ENCODE assay signal across 25 cellular contexts in the genomic region with DNA sequence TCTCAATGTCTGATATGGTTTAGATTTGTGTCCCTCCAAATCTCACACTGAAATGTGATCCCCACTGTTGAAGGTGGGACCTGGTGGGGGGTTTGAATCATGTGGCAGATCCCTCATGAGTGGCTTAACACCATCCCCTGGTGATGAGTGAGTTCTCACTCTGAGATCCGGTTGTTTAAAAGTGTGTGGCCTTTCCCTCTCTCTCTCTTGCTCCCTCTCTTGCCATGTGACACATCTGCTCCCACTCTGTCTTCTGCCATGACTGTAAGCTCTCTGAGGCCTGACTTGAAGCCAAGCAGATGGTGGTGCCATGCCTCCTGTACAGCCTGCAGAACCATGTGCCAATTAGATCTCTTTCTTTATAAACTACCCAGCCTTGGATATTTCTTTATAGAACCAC.
DNase-seq lines count a peak whose midpoint lies in the region; ATAC-seq, FAIRE-seq and TF ChIP-seq lines count a peak whose summit lies in the region.
"Had no signal": no experiment of that assay in that cellular context is flagged by ENCODE, and none has a peak within 500 bp of the region (broad histone marks: within the 10 kb centered on the region; RNA-seq: fewer than 3 reads in every experiment).

No MANE protein-coding gene starts in this region.

- POLR2A ChIA-PET in CD4-positive, alpha-beta T cell (lab: Charles Lee): no interaction called here

- FAIRE-seq in bronchial epithelial cell (lab: Jason Lieb, UNC) (peak; percentile 7), pancreas (lab: Jason Lieb, UNC) (no peak), GM12891 (lab: Jason Lieb, UNC) (no peak)
- FAIRE-seq: astrocyte, colon, GM12892 had no signal

- H3K27ac ChIP-seq in ACC112 (ENCODE audit: low read depth, low read length) (peak overlapping the region; percentile 99), pancreas (no peak overlapping the region), aorta (ENCODE audit: low read depth in 1 of 2, low read length in 2 of 2) (no peak overlapping the region)
- no peak overlapping the region for H3K27ac ChIP-seq in CD4-positive, alpha-beta T cell (ENCODE audit: low read depth, low read length)
- H3K27ac ChIP-seq: foreskin keratinocyte had no signal

- H3K4me1 ChIP-seq in ACC112 (ENCODE audit: control insufficient read depth, insufficient read depth, low read length, unreplicated experiment) (peaks cover 82% of the 10 kb centered on the region), pancreas (peaks cover 0 to 8% (median 3%) of the 10 kb centered on the region in 3 donors), aorta (ENCODE audit: control insufficient read depth in 1 of 2, insufficient read depth in 2 of 2, low read length in 2 of 2) (peaks cover 3 to 18% of the 10 kb centered on the region in 2 donors)

- CTCF ChIA-PET in CD4-positive, alpha-beta T cell (lab: Charles Lee): no interaction called here

- no peak overlapping the region for H3K4me3 ChIP-seq in ACC112 (ENCODE audit: low read depth, low read length)
- no peak overlapping the region for H3K4me3 ChIP-seq in bronchial epithelial cell (ENCODE audit: low read depth, low read length)
- H3K4me3 ChIP-seq in pancreas: no peak overlapping the region
- no peak overlapping the region for H3K4me3 ChIP-seq in aorta (ENCODE audit: low read length in 2 of 2)
- H3K4me3 ChIP-seq: sigmoid colon had no signal

- no peaks in the 10 kb centered on the region for H3K9me3 Mint-ChIP-seq in CD4-positive, alpha-beta T cell
- H3K9me3 Mint-ChIP-seq in natural killer cell: no peaks in the 10 kb centered on the region
- H3K9me3 Mint-ChIP-seq: activated T-helper 2 cell treated with anti-CD3 and anti-CD28 coated beads, Interferon-gamma antibody, Interleukin-2, Interleukin-4, amounts not matched to agents 10 μg/mL and 5 μg/mL and 100 μg/mL, durations not matched to agents 14 hours and 24 hours and 36 hours; WTC11 had no signal

- TF ChIP-seq POLR2A in GM12891 (IDR thresholded peaks at IDR 0.05; ENCODE audit: low read depth, low read length): no peak

- H3K4me1 Mint-ChIP-seq in CD4-positive, alpha-beta T cell (ENCODE audit: low read depth): peaks cover 93% of the 10 kb centered on the region
- peaks cover 91 to 93% of the 10 kb centered on the region in 2 donors for H3K4me1 Mint-ChIP-seq in natural killer cell

- 90 to 92% methylated on average over 1 of the region's 1 CpG for WGBS in pancreas, 2 donors
- 74 to 75% methylated on average over 1 of the region's 1 CpG for WGBS in aorta, 2 donors

- H3K27ac Mint-ChIP-seq in CD4-positive, alpha-beta T cell: peak overlapping the region; percentile 34
- H3K27ac Mint-ChIP-seq in natural killer cell: peak overlapping the region; percentile 86 to 87
- H3K27ac Mint-ChIP-seq: activated T-helper 2 cell treated with anti-CD3 and anti-CD28 coated beads, Interferon-gamma antibody, Interleukin-2, Interleukin-4, amounts not matched to agents 10 μg/mL and 5 μg/mL and 100 μg/mL, durations not matched to agents 14 hours and 24 hours and 36 hours; B cell; WTC11 had no signal

- H3K27me3 ChIP-seq in ACC112 (ENCODE audit: insufficient read depth, low read length) (no peaks in the 10 kb centered on the region), bronchial epithelial cell (ENCODE audit: control insufficient read depth, insufficient read depth, low read length) (no peaks in the 10 kb centered on the region), pancreas (no peaks in the 10 kb centered on the region), aorta (ENCODE audit: control insufficient read depth in 1 of 2, insufficient read depth in 2 of 2, low read length in 1 of 2) (no peaks in the 10 kb centered on the region)
- H3K27me3 ChIP-seq in CD4-positive, alpha-beta T cell (ENCODE audit: control insufficient read depth, insufficient read depth, low read length): no peaks in the 10 kb centered on the region
- H3K27me3 ChIP-seq: foreskin keratinocyte, sigmoid colon had no signal

- TF ChIP-seq CTCF in CD4-positive, alpha-beta T cell (IDR thresholded peaks at IDR 0.05): no peak
- TF ChIP-seq CTCF in bronchial epithelial cell (IDR thresholded peaks at IDR 0.05; ENCODE audit: insufficient read depth, low read length, severe bottlenecking): no peak
- TF ChIP-seq CTCF in natural killer cell (IDR thresholded peaks at IDR 0.05): no peak
- no peak for TF ChIP-seq CTCF in pancreas (IDR thresholded peaks at IDR 0.05)

- intact Hi-C loops in CD4-positive, alpha-beta T cell (cut with DNase I, micrococcal nuclease): no loop called here
- intact Hi-C loops in natural killer cell (cut with micrococcal nuclease) (no loop called here), pancreas (cut with DNase I) (no loop called here), aorta (cut with DNase I) (loop anchor here in 1 of 2 donors (10.0 kb wide), 1 partner anchor 60 kb away; no protein-coding TSS in a partner anchor)

- peaks cover 94% of the 10 kb centered on the region for H3K79me2 ChIP-seq in ACC112 (ENCODE audit: control insufficient read depth, insufficient read depth, low read length, unreplicated experiment)

- no peak overlapping the region for H3K4me3 Mint-ChIP-seq in CD4-positive, alpha-beta T cell
- H3K4me3 Mint-ChIP-seq in natural killer cell: peak overlapping the region; percentile 63
- H3K4me3 Mint-ChIP-seq: B cell, WTC11 had no signal

- DNase-seq in CD4-positive, alpha-beta T cell: no peak
- DNase-seq in bronchial epithelial cell (ENCODE audit: low read depth): no peak
- no peak for DNase-seq in natural killer cell
- DNase-seq in pancreas: no peak
- DNase-seq in GM12891 (ENCODE audit: insufficient read length, low spot score): no peak
- no peak for DNase-seq in aorta
- DNase-seq: activated CD8-positive, alpha-beta memory T cell treated with anti-CD3 and anti-CD28 coated beads for 24 hours; foreskin keratinocyte; GF-D8; KG1; NCI-H1048; NCI-H2107; NCI-H524; SHP77 treated with DMSO at 0.1 percent for 48 hours; sigmoid colon; stimulated activated CD4-positive, alpha-beta T cell treated with anti-CD3 and anti-CD28 coated beads, Interleukin-1b, Interleukin-23, amount 100 ng/mL, for 48 hours; T-helper 2 cell had no signal

- peaks cover 5% of the 10 kb centered on the region for H3K36me3 Mint-ChIP-seq in CD4-positive, alpha-beta T cell (ENCODE audit: low read depth)
- H3K36me3 Mint-ChIP-seq in natural killer cell: no peaks in the 10 kb centered on the region
- H3K36me3 Mint-ChIP-seq: WTC11 had no signal

- no peaks in the 10 kb centered on the region for H3K9me3 ChIP-seq in CD4-positive, alpha-beta T cell (ENCODE audit: control insufficient read depth, low read length)
- H3K9me3 ChIP-seq in pancreas (no peaks in the 10 kb centered on the region), aorta (ENCODE audit: control insufficient read depth, low read length) (no peaks in the 10 kb centered on the region)
- H3K9me3 ChIP-seq: sigmoid colon had no signal

- no peak for ATAC-seq in CD4-positive, alpha-beta T cell (ENCODE audit: poor library complexity)
- ATAC-seq in natural killer cell (peak; percentile 48 to 72 (median 66)), pancreas (no peak), aorta (ENCODE audit: low FRiP score) (no peak)
- ATAC-seq: foreskin keratinocyte, left lobe of liver, WTC11 had no signal

- H2AFZ ChIP-seq in ACC112 (ENCODE audit: low read length, unreplicated experiment): no peak overlapping the region

- H3K36me3 ChIP-seq in ACC112 (ENCODE audit: insufficient read depth, low read length) (no peaks in the 10 kb centered on the region), bronchial epithelial cell (ENCODE audit: control insufficient read depth, insufficient read depth, low read length) (no peaks in the 10 kb centered on the region), pancreas (no peaks in the 10 kb centered on the region), aorta (ENCODE audit: control insufficient read depth in 1 of 2, insufficient read depth in 2 of 2, low read length in 1 of 2) (no peaks in the 10 kb centered on the region)
- H3K36me3 ChIP-seq: sigmoid colon had no signal

- no peaks in the 10 kb centered on the region for H3K27me3 Mint-ChIP-seq in CD4-positive, alpha-beta T cell
- H3K27me3 Mint-ChIP-seq in natural killer cell (ENCODE audit: low read depth in 2 of 2): no peaks in the 10 kb centered on the region
- H3K27me3 Mint-ChIP-seq: B cell had no signal

TF ChIP-seq in GM12891, 5 proteins besides CTCF, POLR2A, EP300 and RAD21:
- TF ChIP-seq PAX5 (IDR thresholded peaks at IDR 0.05; ENCODE audit: insufficient read depth, low read length, severe bottlenecking): no peak
- TF ChIP-seq POU2F2 (IDR thresholded peaks at IDR 0.05; ENCODE audit: low read depth, low read length): no peak
- TF ChIP-seq TAF1 (IDR thresholded peaks at IDR 0.05; ENCODE audit: low read depth, low read length): no peak
TF ChIP-seq in GM12891: peak in this region for 0.

Comparison
In these comparisons a context has a peak if more than half of its experiments do, and no peak if none do; other contexts are left out.
1. ATAC-seq: peak in natural killer cell (3 of 3); none in CD4-positive, alpha-beta T cell (single experiment), pancreas (0 of 4) and aorta (single experiment).